In genomic region chr1:21568006-21568746, GRCh38 we compare ENCODE assay signal across 12 cellular contexts. TPM values are rescaled to one million over a fixed set of nuclear protein-coding genes. Genes with fewer than 3 reads are reported as not detected.
DNase-seq lines count a peak whose midpoint lies in the region; ATAC-seq and TF ChIP-seq lines count a peak whose summit lies in the region.
"Had no signal": no experiment of that assay in that cellular context is flagged by ENCODE, and none has a peak within 500 bp of the region (broad histone marks: within the 10 kb centered on the region; RNA-seq: fewer than 3 reads in every experiment).

No MANE protein-coding gene starts in this region.

- no peaks in the 10 kb centered on the region for H3K36me3 Mint-ChIP-seq in stimulated activated effector memory CD8-positive, alpha-beta T cell treated with anti-CD3 and anti-CD28 coated beads, Interleukin-12 subunit alpha, Interleukin-12 subunit beta, amount 100 ng/mL, for 72 hours
- no peaks in the 10 kb centered on the region for H3K36me3 Mint-ChIP-seq in CD8-positive, alpha-beta memory T cell
- H3K36me3 Mint-ChIP-seq: immature natural killer cell, naive B cell had no signal

- H3K4me3 ChIP-seq in SJCRH30: no peak overlapping the region
- no peak overlapping the region for H3K4me3 ChIP-seq in fibroblast of the aortic adventitia (ENCODE audit: low read depth, low read length)
- no peak overlapping the region for H3K4me3 ChIP-seq in CD8-positive, alpha-beta memory T cell (ENCODE audit: low read length)

- H3K36me3 ChIP-seq in SJCRH30: no peaks in the 10 kb centered on the region
- no peaks in the 10 kb centered on the region for H3K36me3 ChIP-seq in CD8-positive, alpha-beta memory T cell (ENCODE audit: insufficient read depth, low read length)

- TF ChIP-seq CTCF in fibroblast of the aortic adventitia (IDR thresholded peaks at IDR 0.05; ENCODE audit: insufficient read depth, low read length): no peak

- no peaks in the 10 kb centered on the region for H3K27me3 ChIP-seq in SJCRH30
- H3K27me3 ChIP-seq in CD8-positive, alpha-beta memory T cell (ENCODE audit: insufficient read depth, low read length, poor library complexity, severe bottlenecking): no peaks in the 10 kb centered on the region

- CTCF ChIA-PET in CD8-positive, alpha-beta memory T cell (lab: Charles Lee): no interaction called here

- POLR2A ChIA-PET in CD8-positive, alpha-beta memory T cell (lab: Charles Lee): no interaction called here

- no peaks in the 10 kb centered on the region for H3K9me3 ChIP-seq in SJCRH30 (replicated peaks)
- no peaks in the 10 kb centered on the region for H3K9me3 ChIP-seq in CD8-positive, alpha-beta memory T cell (ENCODE audit: low read length)

- no peaks in the 10 kb centered on the region for H3K9me3 Mint-ChIP-seq in stimulated activated effector memory CD8-positive, alpha-beta T cell treated with anti-CD3 and anti-CD28 coated beads, Interleukin-12 subunit alpha, Interleukin-12 subunit beta, amount 100 ng/mL, for 72 hours
- no peaks in the 10 kb centered on the region for H3K9me3 Mint-ChIP-seq in CD8-positive, alpha-beta memory T cell
- H3K9me3 Mint-ChIP-seq: immature natural killer cell had no signal

- peaks cover 57% of the 10 kb centered on the region for H3K4me1 ChIP-seq in SJCRH30
- H3K4me1 ChIP-seq in CD8-positive, alpha-beta memory T cell (ENCODE audit: insufficient read depth, low read length): no peaks in the 10 kb centered on the region

- DNase-seq in HPDE6-E6E7 (ENCODE audit: extremely low spot score) (peak; percentile 31), SJCRH30 (peak; percentile 42 to 49), fibroblast of the aortic adventitia (ENCODE audit: low read depth) (peak; percentile 53), RPMI8226 (no peak)
- DNase-seq in stimulated activated effector memory CD8-positive, alpha-beta T cell treated with anti-CD3 and anti-CD28 coated beads, Interleukin-12 subunit alpha, Interleukin-12 subunit beta, amount 100 ng/mL, for 72 hours (ENCODE audit: low spot score in 2 of 2): no peak
- no peak for DNase-seq in CD8-positive, alpha-beta memory T cell
- DNase-seq: activated naive CD4-positive, alpha-beta T cell treated with anti-CD3 and anti-CD28 coated beads, Interleukin-2, amount 50 U/mL, for 16 hours; immature natural killer cell; naive B cell; NCI-H1436; NCI-H526 had no signal

- no peak overlapping the region; the same call in 1 of the 2 replicates for H3K27ac ChIP-seq in SJCRH30
- H3K27ac ChIP-seq in CD8-positive, alpha-beta memory T cell (ENCODE audit: low read depth, low read length): no peak overlapping the region

- peaks cover 3% of the 10 kb centered on the region in 2 donors for H3K27me3 Mint-ChIP-seq in CD8-positive, alpha-beta memory T cell

- ATAC-seq in stimulated activated effector memory CD8-positive, alpha-beta T cell treated with anti-CD3 and anti-CD28 coated beads, Interleukin-12 subunit alpha, Interleukin-12 subunit beta, amount 100 ng/mL, for 72 hours: no peak
- ATAC-seq in GM18511 (IDR thresholded peaks at IDR 0.05; ENCODE audit: unreplicated experiment): no peak

- peak overlapping the region; percentile 60 for H3K27ac Mint-ChIP-seq in stimulated activated effector memory CD8-positive, alpha-beta T cell treated with anti-CD3 and anti-CD28 coated beads, Interleukin-12 subunit alpha, Interleukin-12 subunit beta, amount 100 ng/mL, for 72 hours
- no peak overlapping the region for H3K27ac Mint-ChIP-seq in CD8-positive, alpha-beta memory T cell
- H3K27ac Mint-ChIP-seq: immature natural killer cell had no signal

- no peaks in the 10 kb centered on the region for H3K4me1 Mint-ChIP-seq in stimulated activated effector memory CD8-positive, alpha-beta T cell treated with anti-CD3 and anti-CD28 coated beads, Interleukin-12 subunit alpha, Interleukin-12 subunit beta, amount 100 ng/mL, for 72 hours
- no peaks in the 10 kb centered on the region for H3K4me1 Mint-ChIP-seq in CD8-positive, alpha-beta memory T cell
- H3K4me1 Mint-ChIP-seq: immature natural killer cell, naive B cell had no signal

- H3K4me3 Mint-ChIP-seq in stimulated activated effector memory CD8-positive, alpha-beta T cell treated with anti-CD3 and anti-CD28 coated beads, Interleukin-12 subunit alpha, Interleukin-12 subunit beta, amount 100 ng/mL, for 72 hours: no peak overlapping the region
- H3K4me3 Mint-ChIP-seq in CD8-positive, alpha-beta memory T cell: no peak overlapping the region
- H3K4me3 Mint-ChIP-seq: immature natural killer cell, naive B cell had no signal

RNA-seq across cellular contexts. Expression of gene ALPL, which starts 59.0 kb away (rescaled TPM):
- total RNA-seq in SJCRH30 (2014; rRNA removed; shearing (Covaris generic)): 0.63 and 0.84 TPM in 2 replicates
- total RNA-seq in fibroblast of the aortic adventitia (ENCODE audit: low replicate concordance): 1.1 and 16.3 TPM in 2 replicates
- total RNA-seq in CD8-positive, alpha-beta memory T cell: not detected
- not detected for polyA plus RNA-seq in CD8-positive, alpha-beta memory T cell
- polyA plus RNA-seq: immature natural killer cell had no signal

Comparison
In these comparisons a context has a peak if more than half of its experiments do, and no peak if none do; other contexts are left out.
1. DNase-seq: peak in HPDE6-E6E7 (single experiment), SJCRH30 (2 of 2) and fibroblast of the aortic adventitia (single experiment); none in stimulated activated effector memory CD8-positive, alpha-beta T cell treated with anti-CD3 and anti-CD28 coated beads, Interleukin-12 subunit alpha, Interleukin-12 subunit beta, amount 100 ng/mL, for 72 hours (0 of 2), CD8-positive, alpha-beta memory T cell (0 of 5) and RPMI8226 (single experiment).